Comparison of ENCODE assay signal across 11 cellular contexts in genomic region chr2:148603562-148603920, GRCh38. TPM values are rescaled to one million over a fixed set of nuclear protein-coding genes. Genes with fewer than 3 reads are reported as not detected.
DNase-seq lines count a peak whose midpoint lies in the region; ATAC-seq lines count a peak whose summit lies in the region.
"Had no signal": no experiment of that assay in that cellular context is flagged by ENCODE, and none has a peak within 500 bp of the region (broad histone marks: within the 10 kb centered on the region; RNA-seq: fewer than 3 reads in every experiment).

No MANE protein-coding gene starts in this region.

- H4K20me1 ChIP-seq in GM23248 (ENCODE audit: insufficient read depth) = no peaks in the 10 kb centered on the region

- no peaks in the 10 kb centered on the region for H3K9me2 ChIP-seq in GM23248 (ENCODE audit: insufficient read depth)

- no peaks in the 10 kb centered on the region for H3K79me2 ChIP-seq in GM23248 (ENCODE audit: insufficient read depth)

- ATAC-seq in GM18858 (IDR thresholded peaks at IDR 0.05; ENCODE audit: unreplicated experiment) (peak; percentile 99), GM19463 (IDR thresholded peaks at IDR 0.05; ENCODE audit: unreplicated experiment) (peak; percentile 98), HG03025 (IDR thresholded peaks at IDR 0.05; ENCODE audit: low FRiP score, unreplicated experiment) (peak; percentile 98)
- peak; percentile 91 for ATAC-seq in activated T-cell treated with anti-CD3 and anti-CD28 coated beads, Interleukin-2, amount 50 U/mL, for 4 hours
- ATAC-seq: HepG2 had no signal

- peaks cover 4% of the 10 kb centered on the region for H3K4me1 Mint-ChIP-seq in activated T-cell treated with anti-CD3 and anti-CD28 coated beads, Interleukin-2, amount 50 U/mL, for 4 hours (ENCODE audit: low read depth)
- H3K4me1 Mint-ChIP-seq: neural crest cell had no signal

- H3F3A ChIP-seq in GM23248 (ENCODE audit: insufficient read depth) = no peaks in the 10 kb centered on the region

- no peaks in the 10 kb centered on the region for H3K36me3 Mint-ChIP-seq in activated T-cell treated with anti-CD3 and anti-CD28 coated beads, Interleukin-2, amount 50 U/mL, for 4 hours (ENCODE audit: insufficient read depth)

- in situ Hi-C loops in GM23248 (cut with MboI) = no loop called here

- DNase-seq in activated T-cell treated with anti-CD3 and anti-CD28 coated beads, Interleukin-2, amount 50 U/mL, for 4 hours = no peak
- no peak for DNase-seq in GM23248
- DNase-seq in UCSD-AML1 (lab: John Stamatoyannopoulos, UW; ENCODE audit: unreplicated experiment) = no peak
- DNase-seq in dermis blood vessel endothelial cell = no peak
- DNase-seq: activated naive CD4-positive, alpha-beta T cell treated with anti-CD3 and anti-CD28 coated beads, Interleukin-2, amount 50 U/mL, for 16 hours; NCI-H510A treated with DMSO at 0.1 percent for 48 hours had no signal

- H3K27me3 Mint-ChIP-seq in activated T-cell treated with anti-CD3 and anti-CD28 coated beads, Interleukin-2, amount 50 U/mL, for 4 hours (ENCODE audit: low read depth) = no peaks in the 10 kb centered on the region

- H3K36me3 ChIP-seq in GM23248 (ENCODE audit: low read depth) = no peaks in the 10 kb centered on the region

- H2AFZ ChIP-seq in GM23248 = no peak overlapping the region

- no peak overlapping the region for H3K9ac ChIP-seq in GM23248

- H3K4me2 ChIP-seq in GM23248 (ENCODE audit: unreplicated experiment) = no peak overlapping the region

- peaks cover 13% of the 10 kb centered on the region for H3K9me3 Mint-ChIP-seq in activated T-cell treated with anti-CD3 and anti-CD28 coated beads, Interleukin-2, amount 50 U/mL, for 4 hours

- H3K4me3 Mint-ChIP-seq in activated T-cell treated with anti-CD3 and anti-CD28 coated beads, Interleukin-2, amount 50 U/mL, for 4 hours = no peak overlapping the region
- H3K4me3 Mint-ChIP-seq: neural crest cell had no signal

- H3K27me3 ChIP-seq in GM23248 (replicated peaks; ENCODE audit: insufficient read depth) = no peaks in the 10 kb centered on the region; the same call in 1 of the 2 replicates

- H3K27ac ChIP-seq in GM23248 = no peak overlapping the region

- no peak overlapping the region for H3K4me3 ChIP-seq in GM23248

- H3K9me3 ChIP-seq in GM23248 (ENCODE audit: low read depth) = no peaks in the 10 kb centered on the region

- WGBS in GM23248 (ENCODE audit: low coverage in 1 of 2, low lambda C conversion rate in 2 of 2, missing lambda C conversion rate in 2 of 2), 2 experiments = 0 to 3% methylated on average over 3 of the region's 3 CpGs

- H3K4me1 ChIP-seq in GM23248 (ENCODE audit: insufficient read depth) = no peaks in the 10 kb centered on the region

RNA-seq across cellular contexts. Expression of gene EPC2, which starts 41.0 kb away (rescaled TPM):
- total RNA-seq in activated T-cell treated with anti-CD3 and anti-CD28 coated beads, Interleukin-2, amount 50 U/mL, for 4 hours = 10 to 100 TPM; 28.4 to 32.4 (median 28.6) TPM
- total RNA-seq in GM23248 (2014; rRNA removed; shearing (Covaris generic)) = 15.4 and 20.0 TPM in 2 replicates
- 4.2 TPM in 2 replicates for polyA plus RNA-seq in GM23248 (2016; fragmentation: Nextera tagmentation; extraction: Ambion mirVana)
- 20.9 and 26.6 TPM in 2 replicates for total RNA-seq in dermis blood vessel endothelial cell
